In the genomic region with DNA sequence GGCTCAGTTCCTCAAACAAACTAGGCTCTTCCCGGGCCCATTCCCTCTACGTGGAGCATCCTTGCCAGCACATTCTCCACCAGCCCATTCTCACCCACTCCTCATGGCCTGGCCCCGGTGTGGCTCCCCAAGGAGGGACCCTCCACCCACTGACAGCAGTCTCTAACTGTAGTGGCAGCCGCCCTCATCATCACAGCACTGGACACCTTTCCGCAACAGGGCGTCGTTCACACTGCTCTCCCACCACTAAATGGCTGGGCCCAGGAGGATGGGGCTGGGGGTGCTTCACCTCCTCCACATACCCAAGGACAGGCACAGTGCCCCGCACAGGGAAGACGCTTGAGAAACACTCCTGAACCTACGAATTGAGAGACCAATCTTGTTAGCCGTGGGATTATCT, we compare ENCODE assay signal across 21 cellular contexts.
"Had no signal": no experiment of that assay in that cellular context is flagged by ENCODE, and none has a peak within 500 bp of the region (broad histone marks: within the 10 kb centered on the region; RNA-seq: fewer than 3 reads in every experiment).

No MANE protein-coding gene starts in this region.

- H3K27ac Mint-ChIP-seq: immature natural killer cell; naive thymus-derived CD4-positive, alpha-beta T cell had no signal

- H2AFZ ChIP-seq: hepatocyte had no signal

- DNase-seq: colonic mucosa; dermis blood vessel endothelial cell; dorsolateral prefrontal cortex; effector CD4-positive, alpha-beta T cell; effector memory CD4-positive, alpha-beta T cell; foreskin keratinocyte; heart left ventricle; hypothalamus; immature natural killer cell; islet precursor cell; kidney; kidney glomerular epithelial cell; left ventricle myocardium superior; lower lobe of right lung; mesenchymal stem cell; midbrain; naive thymus-derived CD4-positive, alpha-beta T cell had no signal

- H3K9me3 ChIP-seq: colonic mucosa had no signal

- H3K4me3 ChIP-seq: colonic mucosa, dorsolateral prefrontal cortex, esophagus muscularis mucosa, gastroesophageal sphincter, heart left ventricle, hepatocyte, left lung, lower lobe of right lung had no signal

- ATAC-seq: foreskin keratinocyte; gastroesophageal sphincter; heart left ventricle; left lung; left ventricle myocardium superior; lower lobe of right lung; naive thymus-derived CD4-positive, alpha-beta T cell had no signal

- H3K4me3 Mint-ChIP-seq: immature natural killer cell; naive thymus-derived CD4-positive, alpha-beta T cell had no signal

- H3K36me3 ChIP-seq: colonic mucosa, esophagus muscularis mucosa, gastroesophageal sphincter, heart left ventricle, left lung, lower lobe of right lung had no signal

- H3K36me3 Mint-ChIP-seq: immature natural killer cell had no signal

- H3K27ac ChIP-seq: colonic mucosa, dorsolateral prefrontal cortex, esophagus muscularis mucosa, foreskin keratinocyte, gastroesophageal sphincter, heart left ventricle, hepatocyte, left lung, lower lobe of right lung had no signal

- H3K79me2 ChIP-seq: hepatocyte had no signal

- H3K4me2 ChIP-seq: hepatocyte had no signal

- H3K27me3 ChIP-seq: colonic mucosa, dorsolateral prefrontal cortex, foreskin keratinocyte, hepatocyte had no signal

- H3K4me1 ChIP-seq: colonic mucosa, esophagus muscularis mucosa, foreskin keratinocyte, gastroesophageal sphincter, heart left ventricle, left lung, lower lobe of right lung had no signal

- H3K4me1 Mint-ChIP-seq: immature natural killer cell; naive thymus-derived CD4-positive, alpha-beta T cell had no signal
